Comparison of ENCODE assay signal across 29 cellular contexts in genomic region chr3:76509179-76509830, GRCh38.
"Had no signal": no experiment of that assay in that cellular context is flagged by ENCODE, and none has a peak within 500 bp of the region (broad histone marks: within the 10 kb centered on the region; RNA-seq: fewer than 3 reads in every experiment).

No MANE protein-coding gene starts in this region.

- ATAC-seq: esophagus mucosa, gastrocnemius medialis, left colon, natural killer cell, pancreas, sciatic nerve had no signal

- DNase-seq: colonic mucosa; effector CD8-positive, alpha-beta T cell; endodermal cell; foreskin fibroblast; gastrocnemius medialis; head of caudate nucleus; hippocampal formation; left colon; natural killer cell; pancreas; retina; stimulated activated CD4-positive, alpha-beta T cell treated with anti-CD3 and anti-CD28 coated beads, Interleukin-12 subunit alpha, Interleukin-12 subunit beta, amount 100 ng/mL, for 4 hours; stimulated activated CD4-positive, alpha-beta T cell treated with anti-CD3 and anti-CD28 coated beads, Interleukin-1b, Interleukin-23, amount 100 ng/mL, for 48 hours; stimulated activated CD4-positive, alpha-beta T cell treated with anti-CD3 and anti-CD28 coated beads, Interleukin-4, amount 100 ng/mL, for 1 hour; stimulated activated CD8-positive, alpha-beta memory T cell treated with anti-CD3 and anti-CD28 coated beads, Interleukin-4, amount 100 ng/mL, for 48 hours; stimulated activated naive CD4-positive, alpha-beta T cell treated with Interleukin-2 at 50 U/mL for 16 hours; stomach; tibial artery had no signal

- H3K36me3 ChIP-seq: colonic mucosa, gastrocnemius medialis, neutrophil, pancreas, stomach, tibial artery had no signal

- H3K27ac ChIP-seq: colonic mucosa, epithelial cell of prostate, gastrocnemius medialis, neutrophil, pancreas, stomach, tibial artery had no signal

- H3K27me3 ChIP-seq: colonic mucosa, gastrocnemius medialis, neutrophil, pancreas, stomach, tibial artery had no signal

- H3K4me1 ChIP-seq: colonic mucosa, gastrocnemius medialis, pancreas, stomach, tibial artery had no signal

- H3K9me3 Mint-ChIP-seq: dendritic cell treated with granulocyte-macrophage colony-stimulating factor and Interleukin-4, amounts not matched to agents 40 ng/mL and 50 ng/mL, for 4 days; endodermal cell; neural crest cell; type B pancreatic cell had no signal

- H3K27me3 Mint-ChIP-seq: dendritic cell treated with granulocyte-macrophage colony-stimulating factor and Interleukin-4, amounts not matched to agents 40 ng/mL and 50 ng/mL, for 4 days; memory B cell; type B pancreatic cell had no signal

- FAIRE-seq: islet of Langerhans, pancreas had no signal

- H3K27ac Mint-ChIP-seq: dendritic cell treated with granulocyte-macrophage colony-stimulating factor and Interleukin-4, amounts not matched to agents 40 ng/mL and 50 ng/mL, for 4 days; endodermal cell; memory B cell; natural killer cell; type B pancreatic cell had no signal

- H3K4me3 Mint-ChIP-seq: dendritic cell treated with granulocyte-macrophage colony-stimulating factor and Interleukin-4, amounts not matched to agents 40 ng/mL and 50 ng/mL, for 4 days; endodermal cell; memory B cell; natural killer cell; neural crest cell; type B pancreatic cell had no signal

- H3K4me3 ChIP-seq: colonic mucosa, gastrocnemius medialis, lung, pancreas, smooth muscle cell, stomach, tibial artery had no signal

- H3K4me2 ChIP-seq: smooth muscle cell had no signal

- H3K36me3 Mint-ChIP-seq: memory B cell, natural killer cell, type B pancreatic cell had no signal

- H3K4me1 Mint-ChIP-seq: endodermal cell, memory B cell, natural killer cell, neural crest cell had no signal

- H3K9me3 ChIP-seq: colonic mucosa, gastrocnemius medialis, neutrophil, pancreas, stomach, tibial artery had no signal
